10 cellular contexts compared by ENCODE assay signal in the genomic region with DNA sequence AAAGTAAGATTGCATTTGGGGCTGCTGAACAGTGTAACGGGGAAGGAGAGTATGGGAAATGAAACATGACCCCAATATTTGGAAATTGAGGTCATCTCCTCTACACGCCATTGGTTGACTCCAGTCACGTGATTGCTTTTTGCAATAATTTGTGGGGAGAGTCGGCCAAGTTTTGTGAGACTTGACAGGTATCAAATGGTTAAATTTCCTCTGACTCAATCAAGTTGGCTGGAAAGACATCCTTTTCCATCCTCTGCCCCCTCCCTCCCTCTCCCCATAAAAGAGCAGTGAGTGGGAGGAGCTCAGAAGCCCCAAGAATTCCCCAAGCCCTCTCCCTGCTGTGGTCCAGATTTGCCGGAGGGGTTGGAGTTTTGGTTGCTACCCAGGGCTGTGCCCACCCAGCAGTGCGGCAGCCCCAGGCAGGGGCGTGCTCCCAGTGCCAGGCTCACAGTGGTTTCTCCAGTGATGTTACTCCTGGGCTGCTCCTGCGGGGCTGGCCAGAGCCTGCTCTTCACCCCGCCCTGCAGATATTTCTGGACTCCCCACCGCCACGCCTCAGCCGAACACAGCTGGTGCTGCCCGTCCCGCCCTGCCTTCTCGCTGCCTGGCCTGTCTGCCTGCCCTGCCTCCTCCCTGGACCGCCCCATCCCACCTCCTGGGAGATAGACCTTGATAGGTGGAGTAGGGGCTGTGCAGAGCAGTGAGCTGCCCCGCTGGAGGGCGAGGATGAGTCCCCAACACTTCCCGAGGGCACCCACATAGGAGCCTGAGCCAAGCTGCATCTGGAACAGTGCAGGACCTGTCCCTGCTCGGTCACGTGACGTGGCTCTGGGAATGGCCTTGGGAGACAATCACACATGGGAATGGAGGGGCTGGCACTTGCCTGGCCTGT. TPM values are rescaled to one million over a fixed set of nuclear protein-coding genes. Genes with fewer than 3 reads are reported as not detected.
DNase-seq lines count a peak whose midpoint lies in the region; ATAC-seq and TF ChIP-seq lines count a peak whose summit lies in the region.
"Had no signal": no experiment of that assay in that cellular context is flagged by ENCODE, and none has a peak within 500 bp of the region (broad histone marks: within the 10 kb centered on the region; RNA-seq: fewer than 3 reads in every experiment).

No MANE protein-coding gene starts in this region.

- no peaks in the 10 kb centered on the region for H3F3A ChIP-seq in PC-3 (ENCODE audit: low read length, unreplicated experiment)

- CTCF ChIA-PET in AG04450 (lab: Charles Lee) (interaction anchor here (0.6 to 3.5 kb wide), 3 partner anchors 45 to 203 kb away, joined by 6 to 24 read pairs (median 8); no protein-coding TSS in a partner anchor), PC-3 (lab: Charles Lee) (no interaction called here)

- 20 to 31% methylated on average over 5 to 10 of the region's 22 CpGs for WGBS in esophagus squamous epithelium, 2 donors

- peaks cover 24% of the 10 kb centered on the region for H3K4me1 Mint-ChIP-seq in neural crest cell

- DNase-seq in AG04450 (ENCODE audit: low read depth, low spot score), result peak; percentile 99
- peak; percentile 90 for DNase-seq in PC-3
- DNase-seq in esophagus squamous epithelium (lab: John Stamatoyannopoulos, UW), result no peak
- no peak for DNase-seq in neural crest cell (ENCODE audit: low read depth, low spot score)
- no peak for DNase-seq in NCI-H1436 treated with DMSO at 0.1 percent for 48 hours (lab: John Stamatoyannopoulos, UW)
- no peak for DNase-seq in NCI-H146 treated with DMSO at 0.1 percent for 48 hours (lab: John Stamatoyannopoulos, UW; ENCODE audit: unreplicated experiment)
- DNase-seq: activated CD4-positive, CD25-positive, alpha-beta regulatory T cell treated with anti-CD3 and anti-CD28 coated beads, Interleukin-2, amount 50 U/mL, for 72 hours had no signal

- no peaks in the 10 kb centered on the region for H3K9me2 ChIP-seq in PC-3 (replicated peaks; ENCODE audit: low read length)

- ATAC-seq in PC-3 (peak; percentile 60), GM21737 (IDR thresholded peaks at IDR 0.05; ENCODE audit: unreplicated experiment) (no peak), HG03439 (IDR thresholded peaks at IDR 0.05; ENCODE audit: unreplicated experiment) (no peak)

- peak overlapping the region; percentile 84 for H3K4me2 ChIP-seq in PC-3 (ENCODE audit: low read length)

- peak in 1 of 4 donors; percentile 33 for TF ChIP-seq POLR2A in esophagus squamous epithelium (IDR thresholded peaks at IDR 0.05)

- H3K4me3 Mint-ChIP-seq in neural crest cell, result peak overlapping the region; percentile 50
- H3K4me3 Mint-ChIP-seq: stimulated activated naive CD8-positive, alpha-beta T cell treated with anti-CD3 and anti-CD28 coated beads, Interleukin-15, Interleukin-2, amounts not matched to agents 100 ng/mL and 50 ng/mL, for 24 hours had no signal

- H3K36me3 ChIP-seq in PC-3 (ENCODE audit: low read depth, low read length), result no peaks in the 10 kb centered on the region
- H3K36me3 ChIP-seq in esophagus squamous epithelium, result no peaks in the 10 kb centered on the region

- H3K27me3 Mint-ChIP-seq in neural crest cell (ENCODE audit: low read depth), result peaks cover 19% of the 10 kb centered on the region

- no peak for TF ChIP-seq CTCF in AG04450 (IDR thresholded peaks at IDR 0.05; ENCODE audit: low read depth, low read length)
- TF ChIP-seq CTCF in PC-3 (conservative IDR thresholded peaks at IDR 0.05; ENCODE audit: low read depth, low read length), result no peak
- no peak for TF ChIP-seq CTCF in esophagus squamous epithelium (IDR thresholded peaks at IDR 0.05)
- no peak for TF ChIP-seq CTCF in neural crest cell (conservative IDR thresholded peaks at IDR 0.05)

- H3K9me3 ChIP-seq in AG04450 (ENCODE audit: control insufficient read depth, insufficient read depth, low read length) (no peaks in the 10 kb centered on the region; the same call in 1 of the 2 replicates), PC-3 (ENCODE audit: low read length) (no peaks in the 10 kb centered on the region), esophagus squamous epithelium (no peaks in the 10 kb centered on the region)

- H3K27me3 ChIP-seq in AG04450 (ENCODE audit: control insufficient read depth, insufficient read depth, low read length) (no peaks in the 10 kb centered on the region), PC-3 (ENCODE audit: low read length) (no peaks in the 10 kb centered on the region), esophagus squamous epithelium (peaks cover 0 to 53% (median 0%) of the 10 kb centered on the region in 4 donors)

- H3K4me1 ChIP-seq in PC-3 (ENCODE audit: insufficient read depth, low read length) (peaks cover 29% of the 10 kb centered on the region), esophagus squamous epithelium (peaks cover 41 to 88% (median 46%) of the 10 kb centered on the region in 3 donors)

- no peak overlapping the region for H3K9ac ChIP-seq in PC-3 (ENCODE audit: low read length)

- POLR2A ChIA-PET in AG04450 (lab: Yijun Ruan, JAX), result interaction anchor here (0.6 to 2.3 kb wide), 11 partner anchors 17 to 195 kb away, joined by 4 to 24 read pairs (median 6); no protein-coding TSS in a partner anchor
- POLR2A ChIA-PET in PC-3 (lab: Charles Lee; ENCODE audit: unreplicated experiment), result no interaction called here

- H3K9me3 Mint-ChIP-seq in neural crest cell, result no peaks in the 10 kb centered on the region
- H3K9me3 Mint-ChIP-seq: stimulated activated naive CD8-positive, alpha-beta T cell treated with anti-CD3 and anti-CD28 coated beads, Interleukin-15, Interleukin-2, amounts not matched to agents 100 ng/mL and 50 ng/mL, for 24 hours had no signal

- H4K20me1 ChIP-seq in PC-3 (ENCODE audit: low read length), result no peaks in the 10 kb centered on the region

- no TSS peak for BruUV-seq in PC-3 (replicated peaks; lab: Mats Ljungman, UMichigan)

- H3K4me3 ChIP-seq in AG04450 (ENCODE audit: low read depth, low read length), result peak overlapping the region; percentile 71
- H3K4me3 ChIP-seq in PC-3 (ENCODE audit: low read length), result peak overlapping the region; percentile 60
- H3K4me3 ChIP-seq in esophagus squamous epithelium, result peak overlapping the region in 3 of 4 donors; percentile 20 to 73 (median 59)

- no peaks in the 10 kb centered on the region for H3K36me3 Mint-ChIP-seq in neural crest cell (ENCODE audit: low read depth)

- 0 out of 2 replicates have a peak overlapping the region, but pooled peaks have one; percentile 34 for H2AFZ ChIP-seq in PC-3 (ENCODE audit: low read length)

- H3K27ac ChIP-seq in AG04450 (ENCODE audit: low read depth, low read length) (peak overlapping the region; percentile 90), PC-3 (ENCODE audit: low read length) (peak overlapping the region; percentile 68), esophagus squamous epithelium (peak overlapping the region; percentile 26 to 94 (median 71))

- no peak overlapping the region for H3K27ac Mint-ChIP-seq in neural crest cell (ENCODE audit: unreplicated experiment)
- H3K27ac Mint-ChIP-seq: stimulated activated naive CD8-positive, alpha-beta T cell treated with anti-CD3 and anti-CD28 coated beads, Interleukin-15, Interleukin-2, amounts not matched to agents 100 ng/mL and 50 ng/mL, for 24 hours had no signal

- H3K79me2 ChIP-seq in PC-3 (ENCODE audit: low read length), result peaks cover 18% of the 10 kb centered on the region

- intact Hi-C loops in PC-3 (cut with micrococcal nuclease), result loop anchor here (5.0 kb wide), 1 partner anchor 198 kb away; no protein-coding TSS in a partner anchor
- intact Hi-C loops in esophagus squamous epithelium (cut with DNase I), result no loop called here

RNA-seq across cellular contexts. Expression of gene COL5A1, which starts 3.4 kb away (rescaled TPM):
- polyA plus RNA-seq in AG04450 (2011; rRNA removed), result 73.3 and 91.7 TPM in 2 replicates
- 87.1 and 99.8 TPM in 2 replicates for polyA minus RNA-seq in AG04450 (2011; rRNA and poly(A)+ RNA removed)
- total RNA-seq in PC-3 (2014; rRNA removed) (10.6 and 15.4 TPM in 2 replicates), esophagus squamous epithelium (10 to 100 TPM in 1 of 4 donors, 1 to 10 TPM in 3; 4.0 to 12.8 (median 6.3) TPM), neural crest cell (18.6 and 19.4 TPM in 2 replicates)

Comparison
In these comparisons a context has a peak if more than half of its experiments do, and no peak if none do; other contexts are left out.
1. DNase-seq: peak in AG04450 (single experiment) and PC-3 (single experiment); none in esophagus squamous epithelium (single experiment), neural crest cell (single experiment), NCI-H1436 treated with DMSO at 0.1 percent for 48 hours (single experiment) and NCI-H146 treated with DMSO at 0.1 percent for 48 hours (single experiment).
2. Peak in every context shown above with its lines, with median percentiles within 50 percentile points of each other: H3K27ac ChIP-seq and H3K4me3 ChIP-seq.